ENCODE assay signal across 8 cellular contexts in the genomic region with DNA sequence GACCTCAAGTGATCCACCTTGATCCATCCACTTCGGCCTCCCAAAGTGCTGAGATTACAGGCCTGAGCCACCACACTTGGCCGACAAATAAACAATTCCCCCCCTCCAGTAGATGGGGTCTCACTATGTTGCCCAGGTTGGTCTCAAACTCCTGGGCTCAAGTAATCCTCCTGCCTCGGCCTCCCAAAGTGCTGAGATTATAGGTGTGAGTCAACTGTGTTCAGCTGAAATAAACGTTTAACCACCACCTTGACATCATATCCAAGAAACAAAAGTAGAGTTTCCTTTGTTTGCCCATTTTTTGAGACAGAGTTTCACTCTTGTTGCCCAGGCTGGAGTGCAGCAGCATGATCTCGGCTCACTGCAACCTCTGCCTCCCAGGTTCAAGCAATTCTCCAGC.
DNase-seq lines count a peak whose midpoint lies in the region; ATAC-seq, FAIRE-seq and TF ChIP-seq lines count a peak whose summit lies in the region.
"Not testable (repeated sequence)": the region's sequence is repeated elsewhere in the genome, so short reads cannot be mapped to it uniquely, and the experiment has no call there.

No MANE protein-coding gene starts in this region.

- not testable (repeated sequence) for H3K18ac ChIP-seq in H9 (ENCODE audit: insufficient read length, low read depth, low read length); mesendoderm (ENCODE audit: low read length)

- CTCF ChIA-PET in K562 (lab: Yijun Ruan, JAX; ENCODE audit: low intra/inter-chr PET ratio): not testable (repeated sequence)

- H4K8ac ChIP-seq in H9 (replicated peaks; ENCODE audit: insufficient read length, low read depth, low read length); mesendoderm (ENCODE audit: low read depth, low read length): not testable (repeated sequence)

- H3K4me1 Mint-ChIP-seq in H9 (peaks cover 52 to 58% of the 10 kb centered on the region in 2 experiments), T-helper 17 cell (peaks cover 61% of the 10 kb centered on the region)
- H3K4me1 Mint-ChIP-seq in activated T-cell treated with anti-CD3 and anti-CD28 coated beads, Interleukin-2, amount 50 U/mL, for 72 hours (ENCODE audit: low read depth): peaks cover 95% of the 10 kb centered on the region

- H3K79me2 ChIP-seq in H9 (ENCODE audit: insufficient read depth, low read length) (peaks cover 83% of the 10 kb centered on the region; the same call in 1 of the 2 replicates), K562 (ENCODE audit: control insufficient read depth, insufficient read depth, low read length) (peaks cover 98% of the 10 kb centered on the region), mesendoderm (ENCODE audit: control insufficient read depth, insufficient read depth, low read length) (peaks cover 95% of the 10 kb centered on the region), parathyroid adenoma (peaks cover 85% of the 10 kb centered on the region)

- H3K27me3 ChIP-seq in H9 (ENCODE audit: insufficient read depth, low read length); K562 (ENCODE audit: control insufficient read depth in 2 of 2, insufficient read depth in 2 of 2, low read length in 2 of 2); mesendoderm (ENCODE audit: insufficient read depth, low read length, poor library complexity); parathyroid adenoma (ENCODE audit: control insufficient read depth, insufficient read depth, low read length): not testable (repeated sequence)

- H3K4me3 Mint-ChIP-seq in H9: not testable (repeated sequence)
- peak overlapping the region; percentile 79 for H3K4me3 Mint-ChIP-seq in T-helper 17 cell
- H3K4me3 Mint-ChIP-seq in activated T-cell treated with anti-CD3 and anti-CD28 coated beads, Interleukin-2, amount 50 U/mL, for 72 hours: peak overlapping the region; percentile 68 to 73

- FAIRE-seq in K562 (lab: Jason Lieb, UNC): not testable (repeated sequence)

- WGBS in H9 (ENCODE audit: extremely low coverage, insufficient read length, low lambda C conversion rate): no CpG with 5 or more reads among the region's 5 CpGs
- WGBS in K562 (ENCODE audit: insufficient coverage, low coverage, missing lambda C conversion rate): 42% methylated on average over 5 of the region's 5 CpGs
- no CpG with 5 or more reads among the region's 5 CpGs for WGBS in mesendoderm (ENCODE audit: extremely low coverage, insufficient coverage, low lambda C conversion rate)

- H3K36me3 Mint-ChIP-seq in H9 (ENCODE audit: insufficient read depth in 1 of 3, low read depth in 3 of 3); T-helper 17 cell (ENCODE audit: low read depth): not testable (repeated sequence)
- H3K36me3 Mint-ChIP-seq in activated T-cell treated with anti-CD3 and anti-CD28 coated beads, Interleukin-2, amount 50 U/mL, for 72 hours (ENCODE audit: insufficient read depth in 2 of 2): peaks cover 4 to 14% of the 10 kb centered on the region in 2 donors

- intact Hi-C loops in K562 (cut with micrococcal nuclease): not testable (repeated sequence)

- not testable (repeated sequence) for H3K23ac ChIP-seq in H9 (ENCODE audit: insufficient read length, low read depth, low read length); mesendoderm (ENCODE audit: low read length)

- POLR2A ChIA-PET in K562 (lab: Yijun Ruan, JAX): interaction anchor here (0.6 to 1.2 kb wide), 5 partner anchors 8 to 492 kb away, joined by 3 to 5 read pairs (median 3); no protein-coding TSS in a partner anchor

- H3K27ac Mint-ChIP-seq in H9 (peak overlapping the region in 2 of 3 experiments; percentile 79 to 90; a peak in 3 of 7 replicates), T-helper 17 cell (peak overlapping the region; percentile 87)
- H3K27ac Mint-ChIP-seq in activated T-cell treated with anti-CD3 and anti-CD28 coated beads, Interleukin-2, amount 50 U/mL, for 72 hours: peak overlapping the region; percentile 81

- not testable (repeated sequence) for TF ChIP-seq EP300 in K562 (IDR thresholded peaks at IDR 0.05; ENCODE audit: low read length)

- H3K56ac ChIP-seq in H9 (ENCODE audit: insufficient read length, low read depth, low read length): not testable (repeated sequence)
- H3K56ac ChIP-seq in mesendoderm (ENCODE audit: low read length): peak overlapping the region; percentile 25

- not testable (repeated sequence) for TF ChIP-seq POLR2A in K562 (conservative IDR thresholded peaks at IDR 0.05)

- H2AK5ac ChIP-seq in H9 (ENCODE audit: insufficient read length, low read length); mesendoderm (ENCODE audit: low read length): not testable (repeated sequence)

- H3K4me1 ChIP-seq in H9 (ENCODE audit: insufficient read depth, low read length); mesendoderm (ENCODE audit: control insufficient read depth, low read depth, low read length): not testable (repeated sequence)
- peaks cover 31 to 68% of the 10 kb centered on the region in 2 experiments for H3K4me1 ChIP-seq in K562 (replicated peaks in 1 of 2; ENCODE audit: control insufficient read depth in 2 of 2, insufficient read depth in 2 of 2, low read length in 2 of 2)
- H3K4me1 ChIP-seq in parathyroid adenoma: peaks cover 15% of the 10 kb centered on the region

- not testable (repeated sequence) for ATAC-seq in T-helper 17 cell, K562
- peak; percentile 49 to 63 for ATAC-seq in activated T-cell treated with anti-CD3 and anti-CD28 coated beads, Interleukin-2, amount 50 U/mL, for 72 hours (replicated peaks in 1 of 2)

- in situ Hi-C loops in K562 (cut with MboI): not testable (repeated sequence)

- H4K20me1 ChIP-seq in H9 (ENCODE audit: control insufficient read depth, insufficient read depth, insufficient read length): not testable (repeated sequence)
- peaks cover 90% of the 10 kb centered on the region for H4K20me1 ChIP-seq in K562 (replicated peaks; ENCODE audit: control insufficient read depth, insufficient read depth, low read length)

- not testable (repeated sequence) for H2BK15ac ChIP-seq in H9 (ENCODE audit: low read depth, low read length); mesendoderm (replicated peaks; ENCODE audit: low read depth)

- H2BK20ac ChIP-seq in H9 (ENCODE audit: low read depth, low read length, poor library complexity, severe bottlenecking): not testable (repeated sequence)

- not testable (repeated sequence) for H3K4me3 ChIP-seq in K562; mesendoderm (ENCODE audit: low read length); parathyroid adenoma (ENCODE audit: low read depth, low read length)

- H3K79me1 ChIP-seq in H9 (ENCODE audit: insufficient read depth, low read depth, low read length, poor library complexity, severe bottlenecking): not testable (repeated sequence)
- peaks cover 13% of the 10 kb centered on the region for H3K79me1 ChIP-seq in mesendoderm (ENCODE audit: low read length)

- not testable (repeated sequence) for H3K36me3 ChIP-seq in K562 (ENCODE audit: control insufficient read depth, insufficient read depth, low read length); mesendoderm (ENCODE audit: control insufficient read depth, insufficient read depth, low read length); parathyroid adenoma (ENCODE audit: control insufficient read depth, insufficient read depth, low read length)

- not testable (repeated sequence) for H3K4ac ChIP-seq in H9 (ENCODE audit: low read depth, low read length); mesendoderm (ENCODE audit: low read depth, low read length)

- H3K9me3 ChIP-seq in H9 (ENCODE audit: control insufficient read depth, low read depth, low read length); T-helper 17 cell (ENCODE audit: control insufficient read depth, low read length, poor library complexity, severe bottlenecking); K562 (replicated peaks; ENCODE audit: control insufficient read depth, insufficient read depth, low read depth, low read length); parathyroid adenoma (ENCODE audit: control insufficient read depth, low read length): not testable (repeated sequence)

- H2BK12ac ChIP-seq in H9 (ENCODE audit: insufficient read length, low read depth, low read length): not testable (repeated sequence)

- not testable (repeated sequence) for H3K9ac ChIP-seq in H9 (ENCODE audit: extremely low read depth, insufficient read length, low read length); mesendoderm (ENCODE audit: low read length); parathyroid adenoma
- H3K9ac ChIP-seq in K562 (ENCODE audit: insufficient read depth in 1 of 2, low read depth in 2 of 2, low read length in 2 of 2): peak overlapping the region; percentile 24 to 86

- not testable (repeated sequence) for TF ChIP-seq RAD21 in K562 (CRISPR knock-in tag; conservative IDR thresholded peaks at IDR 0.05 in 1 of 2, IDR thresholded peaks at IDR 0.05 in 1 of 2)

- TF ChIP-seq CTCF in 22Rv1 (IDR thresholded peaks at IDR 0.05); H9 (conservative IDR thresholded peaks at IDR 0.05); K562 (IDR thresholded peaks at IDR 0.05 in 2 of 3, conservative IDR thresholded peaks at IDR 0.05 in 1 of 3; ENCODE audit: insufficient read depth in 2 of 3, low read depth in 1 of 3, low read length in 3 of 3); parathyroid adenoma (IDR thresholded peaks at IDR 0.05): not testable (repeated sequence)

- H2BK5ac ChIP-seq in H9 (ENCODE audit: insufficient read length, low read length); mesendoderm (ENCODE audit: low read length): not testable (repeated sequence)

- H3K14ac ChIP-seq in H9 (ENCODE audit: insufficient read depth, low read length): not testable (repeated sequence)

- H3T11ph ChIP-seq in H9 (ENCODE audit: low read length): not testable (repeated sequence)

- not testable (repeated sequence) for BruUV-seq in K562 (replicated peaks; lab: Mats Ljungman, UMichigan)

- H3K9me3 Mint-ChIP-seq in H9; activated T-cell treated with anti-CD3 and anti-CD28 coated beads, Interleukin-2, amount 50 U/mL, for 72 hours: not testable (repeated sequence)

- H3K27ac ChIP-seq in 22Rv1: peak overlapping the region; percentile 47
- not testable (repeated sequence) for H3K27ac ChIP-seq in H9 (ENCODE audit: insufficient read length, low read depth, low read length); mesendoderm (ENCODE audit: low read depth, low read length); parathyroid adenoma
- peak overlapping the region; percentile 77 for H3K27ac ChIP-seq in K562 (ENCODE audit: extremely low read depth, low read depth, low read length)
- peak overlapping the region; percentile 61 for H3K27ac ChIP-seq in epithelial cell of prostate

- not testable (repeated sequence) for DNase-seq in H9; T-helper 17 cell; activated T-cell treated with anti-CD3 and anti-CD28 coated beads, Interleukin-2, amount 50 U/mL, for 72 hours; K562 (ENCODE audit: extremely low read depth in 1 of 4, low spot score in 3 of 4); epithelial cell of prostate (ENCODE audit: low read depth, low spot score); mesendoderm

- H3K9me1 ChIP-seq in K562 (ENCODE audit: control insufficient read depth, insufficient read depth, low read length): peaks cover 33% of the 10 kb centered on the region

- H3K23me2 ChIP-seq in H9 (ENCODE audit: insufficient read length, low read depth, low read length, poor library complexity, severe bottlenecking): not testable (repeated sequence)

- H3K27me3 Mint-ChIP-seq in H9 (ENCODE audit: low read depth); T-helper 17 cell; activated T-cell treated with anti-CD3 and anti-CD28 coated beads, Interleukin-2, amount 50 U/mL, for 72 hours (ENCODE audit: low read depth): not testable (repeated sequence)

- not testable (repeated sequence) for H2BK120ac ChIP-seq in H9 (ENCODE audit: low read depth, low read length, poor library complexity, severe bottlenecking); mesendoderm (ENCODE audit: low read depth, low read length)

- H2AFZ ChIP-seq in H9 (ENCODE audit: low read length); K562 (ENCODE audit: low read depth, low read length); parathyroid adenoma: not testable (repeated sequence)

- not testable (repeated sequence) for H4K91ac ChIP-seq in H9 (ENCODE audit: insufficient read length, low read depth, low read length)

- H3K4me2 ChIP-seq in H9 (ENCODE audit: insufficient read depth, insufficient read length, low read length); mesendoderm (ENCODE audit: low read length): not testable (repeated sequence)
- peak overlapping the region; percentile 85 for H3K4me2 ChIP-seq in K562 (ENCODE audit: insufficient read depth, low read length)
- H3K4me2 ChIP-seq in parathyroid adenoma (ENCODE audit: low read length): peak overlapping the region; percentile 17

- H4K5ac ChIP-seq in H9 (ENCODE audit: insufficient read length, low read depth, low read length); mesendoderm (ENCODE audit: low read length): not testable (repeated sequence)
